Comparison of ENCODE assay signal across 8 cellular contexts in genomic region chr5:137075163-137075970, GRCh38.
DNase-seq lines count a peak whose midpoint lies in the region; ATAC-seq, FAIRE-seq and TF ChIP-seq lines count a peak whose summit lies in the region.

No MANE protein-coding gene starts in this region.

- H3K27me3 ChIP-seq in PC-9 (ENCODE audit: insufficient read depth, low read depth) (no peaks in the 10 kb centered on the region), gastroesophageal sphincter (no peaks in the 10 kb centered on the region)

- peak overlapping the region in 1 of 3 experiments; percentile 16 for H3K27ac Mint-ChIP-seq in nephron

- POLR2A ChIA-PET in PC-9 (lab: Charles Lee; ENCODE audit: unreplicated experiment): no interaction called here

- CTCF ChIA-PET in PC-9 (lab: Charles Lee): interaction anchor here (0.7 to 1.7 kb wide), 3 partner anchors 11 to 245 kb away, joined by 4 to 17 read pairs (median 11); no protein-coding TSS in a partner anchor

- no peak overlapping the region for H3K27ac ChIP-seq in PC-9
- no peak overlapping the region for H3K27ac ChIP-seq in coronary artery
- no peak overlapping the region for H3K27ac ChIP-seq in gastroesophageal sphincter

- no TSS peak for BruUV-seq in PC-9 (replicated peaks; lab: Mats Ljungman, UMichigan)

- H3K79me2 ChIP-seq in PC-9 (ENCODE audit: low read depth): no peaks in the 10 kb centered on the region

- TF ChIP-seq CTCF in PC-9 (conservative IDR thresholded peaks at IDR 0.05) (peak; percentile 85), coronary artery (IDR thresholded peaks at IDR 0.05) (no peak), nephron (IDR thresholded peaks at IDR 0.05; ENCODE audit: unreplicated experiment in 3 of 3) (peak; percentile 53 to 73 (median 57)), gastroesophageal sphincter (IDR thresholded peaks at IDR 0.05) (peak in 1 of 4 experiments; percentile 39)

- H2AFZ ChIP-seq in PC-9: no peak overlapping the region

- no peak overlapping the region for H3K4me2 ChIP-seq in PC-9

- ATAC-seq in GM21367 (IDR thresholded peaks at IDR 0.05; ENCODE audit: unreplicated experiment) (peak; percentile 86), gastroesophageal sphincter (no peak)

- H3K9me2 ChIP-seq in PC-9 (ENCODE audit: insufficient read depth): no peaks in the 10 kb centered on the region

- FAIRE-seq in G401.6 (lab: Jason Lieb, UNC): peak; percentile 87

- no peak overlapping the region for H3K4me3 ChIP-seq in PC-9
- no peak overlapping the region for H3K4me3 ChIP-seq in coronary artery
- H3K4me3 ChIP-seq in gastroesophageal sphincter: no peak overlapping the region

- no peaks in the 10 kb centered on the region for H3K36me3 Mint-ChIP-seq in nephron (ENCODE audit: low read depth)

- intact Hi-C loops in PC-9 (cut with micrococcal nuclease; ENCODE audit: unreplicated experiment): loop anchor here (1.0 kb wide), 2 partner anchors 235 to 424 kb away; partner anchors contain the start of gene SPOCK1

- WGBS in gastroesophageal sphincter (ENCODE audit: low coverage in 1 of 2), 2 donors: 37 to 100% methylated on average over 1 to 3 of the region's 7 CpGs

- H3K4me1 Mint-ChIP-seq in nephron: peaks cover 31% of the 10 kb centered on the region

- H3F3A ChIP-seq in PC-9 (ENCODE audit: insufficient read depth, low read depth): peaks cover 17% of the 10 kb centered on the region

- peaks cover 7% of the 10 kb centered on the region for H3K27me3 Mint-ChIP-seq in nephron (ENCODE audit: low read depth)

- H3K36me3 ChIP-seq in PC-9 (ENCODE audit: low read depth): no peaks in the 10 kb centered on the region
- H3K36me3 ChIP-seq in gastroesophageal sphincter: no peaks in the 10 kb centered on the region

- no peak for TF ChIP-seq EP300 in gastroesophageal sphincter (IDR thresholded peaks at IDR 0.05)

- H3K9me3 Mint-ChIP-seq in nephron: no peaks in the 10 kb centered on the region

- no peaks in the 10 kb centered on the region for H4K20me1 ChIP-seq in PC-9 (ENCODE audit: insufficient read depth)

- H3K4me1 ChIP-seq in PC-9 (replicated peaks; ENCODE audit: insufficient read depth) (peaks cover 44% of the 10 kb centered on the region), gastroesophageal sphincter (peaks cover 0 to 13% (median 0%) of the 10 kb centered on the region in 3 donors)

- no peak overlapping the region for H3K4me3 Mint-ChIP-seq in nephron

- TF ChIP-seq POLR2A in gastroesophageal sphincter (IDR thresholded peaks at IDR 0.05): no peak

- DNase-seq in HT1080 (ENCODE audit: low read depth): peak; percentile 56
- peak; percentile 72 to 84 for DNase-seq in PC-9
- DNase-seq in coronary artery (ENCODE audit: low spot score): peak; percentile 22
- DNase-seq in CD1c-positive myeloid dendritic cell (ENCODE audit: extremely low spot score): no peak

- H3K9me3 ChIP-seq in PC-9 (ENCODE audit: insufficient read depth, low read depth) (no peaks in the 10 kb centered on the region), gastroesophageal sphincter (no peaks in the 10 kb centered on the region)
